Comparison of ENCODE assay signal across 35 cellular contexts in genomic region chr22:27429476-27429875, GRCh38.
"Had no signal": no experiment of that assay in that cellular context is flagged by ENCODE, and none has a peak within 500 bp of the region (broad histone marks: within the 10 kb centered on the region; RNA-seq: fewer than 3 reads in every experiment).

No MANE protein-coding gene starts in this region.

- H3K36me3 Mint-ChIP-seq: activated CD4-positive, alpha-beta memory T cell treated with anti-CD3 and anti-CD28 coated beads for 36 hours; activated naive CD4-positive, alpha-beta T cell treated with anti-CD3 and anti-CD28 coated beads, Interleukin-2, amount 10 ng/mL, durations not matched to agents 7 days and 5 days; activated naive CD4-positive, alpha-beta T cell treated with anti-CD3 and anti-CD28 coated beads, Interleukin-2, amount 50 U/mL, for 24 hours; activated naive CD8-positive, alpha-beta T cell; activated naive CD8-positive, alpha-beta T cell treated with anti-CD3 and anti-CD28 coated beads, Interleukin-2, amount 10 ng/mL, durations not matched to agents 7 days and 5 days had no signal

- DNase-seq: activated B cell treated with CpG ODN at 0.5 μM for 24 hours; activated CD4-positive, alpha-beta memory T cell treated with anti-CD3 and anti-CD28 coated beads for 36 hours; activated CD4-positive, alpha-beta T cell treated with anti-CD3 and anti-CD28 coated beads for 4 hours; activated CD4-positive, alpha-beta T cell treated with anti-CD3 and anti-CD28 coated beads, Interleukin-2, amount 10 ng/mL, durations not matched to agents 24 days and 14 days; activated CD4-positive, alpha-beta T cell treated with anti-CD3 and anti-CD28 coated beads, Interleukin-2, amount 50 U/mL, for 1 hour; activated CD4-positive, alpha-beta T cell treated with anti-CD3 and anti-CD28 coated beads, Interleukin-2, amount 50 U/mL, for 4 hours; activated CD4-positive, CD25-positive, alpha-beta regulatory T cell treated with anti-CD3 and anti-CD28 coated beads, Interleukin-2, amount 50 U/mL, for 72 hours; activated CD8-positive, alpha-beta memory T cell treated with anti-CD3 and anti-CD28 coated beads, Interleukin-2, amount 50 U/mL, for 4 hours; activated CD8-positive, alpha-beta T cell treated with anti-CD3 and anti-CD28 coated beads for 36 hours; activated effector memory CD4-positive, alpha-beta T cell treated with Interleukin-2 at 50 U/mL for 16 hours; activated gamma-delta T cell; activated naive CD4-positive, alpha-beta T cell treated with anti-CD3 and anti-CD28 coated beads, Interleukin-2, amount 10 ng/mL, durations not matched to agents 7 days and 5 days; activated naive CD4-positive, alpha-beta T cell treated with Interleukin-2 at 50 U/mL for 16 hours; activated naive CD8-positive, alpha-beta T cell treated with anti-CD3 and anti-CD28 coated beads, Interleukin-2, amount 10 ng/mL, durations not matched to agents 7 days and 5 days; activated naive CD8-positive, alpha-beta T cell treated with anti-CD3 and anti-CD28 coated beads, Interleukin-2, amount 50 U/mL, for 24 hours; activated T-cell treated with anti-CD3 and anti-CD28 coated beads for 4 hours; activated T-cell treated with anti-CD3 and anti-CD28 coated beads, Interleukin-2, amount 50 U/mL, for 1 hour; activated T-cell treated with anti-CD3 and anti-CD28 coated beads, Interleukin-2, amount 50 U/mL, for 4 hours; activated T-cell treated with anti-CD3 and anti-CD28 coated beads, Interleukin-2, amount 50 U/mL, for 72 hours; amygdala; anterior cingulate cortex; central memory CD4-positive, alpha-beta T cell; T-helper 1 cell; T-helper 2 cell; T-helper 9 cell had no signal

- H3K36me3 ChIP-seq: ascending aorta had no signal

- H3K4me3 ChIP-seq: ascending aorta had no signal

- FAIRE-seq: TTC549 had no signal

- H3K27ac Mint-ChIP-seq: activated B cell treated with CpG ODN at 0.5 μM for 24 hours; activated CD4-positive, alpha-beta memory T cell treated with anti-CD3 and anti-CD28 coated beads for 36 hours; activated CD4-positive, alpha-beta T cell treated with anti-CD3 and anti-CD28 coated beads, Interleukin-2, amount 10 ng/mL, durations not matched to agents 24 days and 14 days; activated CD8-positive, alpha-beta T cell treated with anti-CD3 and anti-CD28 coated beads for 36 hours; activated naive CD4-positive, alpha-beta T cell treated with anti-CD3 and anti-CD28 coated beads, Interleukin-2, amount 10 ng/mL, durations not matched to agents 7 days and 5 days; activated naive CD4-positive, alpha-beta T cell treated with anti-CD3 and anti-CD28 coated beads, Interleukin-2, amount 50 U/mL, for 24 hours; activated naive CD8-positive, alpha-beta T cell; activated naive CD8-positive, alpha-beta T cell treated with anti-CD3 and anti-CD28 coated beads, Interleukin-2, amount 10 ng/mL, durations not matched to agents 7 days and 5 days; activated naive CD8-positive, alpha-beta T cell treated with anti-CD3 and anti-CD28 coated beads, Interleukin-2, amount 50 U/mL, for 24 hours; activated T-cell treated with anti-CD3 and anti-CD28 coated beads, Interleukin-2, amount 50 U/mL, for 72 hours; activated T-helper 1 cell treated with anti-CD3 and anti-CD28 coated beads, Interleukin-12 subunit alpha, Interleukin-12 subunit beta, Interleukin-2, Interleukin-4 antibody, amounts not matched to agents 30 ng/mL and 10 ng/mL and 1 ng/mL, durations not matched to agents 14 hours and 24 hours and 36 hours; activated T-helper 2 cell treated with anti-CD3 and anti-CD28 coated beads, Interferon-gamma antibody, Interleukin-2, Interleukin-4, amounts not matched to agents 10 μg/mL and 5 μg/mL and 100 μg/mL, durations not matched to agents 14 hours and 24 hours and 36 hours; T-helper 1 cell treated with Interleukin-12 subunit alpha and Interleukin-12 subunit beta and Interleukin-4 antibody, amounts not matched to agents 30 μg/mL and 1 μg/mL, for 36 hours; T-helper 2 cell treated with Interferon-gamma antibody and Interleukin-4, amounts not matched to agents 5 μg/mL and 100 μg/mL, for 36 hours had no signal

- H3K4me3 Mint-ChIP-seq: activated B cell treated with CpG ODN at 0.5 μM for 24 hours; activated CD4-positive, alpha-beta memory T cell treated with anti-CD3 and anti-CD28 coated beads for 36 hours; activated CD4-positive, alpha-beta T cell treated with anti-CD3 and anti-CD28 coated beads, Interleukin-2, amount 10 ng/mL, durations not matched to agents 24 days and 14 days; activated CD8-positive, alpha-beta T cell treated with anti-CD3 and anti-CD28 coated beads for 36 hours; activated naive CD4-positive, alpha-beta T cell treated with anti-CD3 and anti-CD28 coated beads, Interleukin-2, amount 10 ng/mL, durations not matched to agents 7 days and 5 days; activated naive CD4-positive, alpha-beta T cell treated with anti-CD3 and anti-CD28 coated beads, Interleukin-2, amount 50 U/mL, for 24 hours; activated naive CD8-positive, alpha-beta T cell; activated naive CD8-positive, alpha-beta T cell treated with anti-CD3 and anti-CD28 coated beads, Interleukin-2, amount 10 ng/mL, durations not matched to agents 7 days and 5 days; activated naive CD8-positive, alpha-beta T cell treated with anti-CD3 and anti-CD28 coated beads, Interleukin-2, amount 50 U/mL, for 24 hours; activated T-cell treated with anti-CD3 and anti-CD28 coated beads, Interleukin-2, amount 50 U/mL, for 4 hours; activated T-cell treated with anti-CD3 and anti-CD28 coated beads, Interleukin-2, amount 50 U/mL, for 72 hours; activated T-helper 1 cell treated with anti-CD3 and anti-CD28 coated beads, Interleukin-12 subunit alpha, Interleukin-12 subunit beta, Interleukin-2, Interleukin-4 antibody, amounts not matched to agents 30 ng/mL and 10 ng/mL and 1 ng/mL, durations not matched to agents 14 hours and 24 hours and 36 hours; brain; T-helper 1 cell treated with Interleukin-12 subunit alpha and Interleukin-12 subunit beta and Interleukin-4 antibody, amounts not matched to agents 30 μg/mL and 1 μg/mL, for 36 hours; T-helper 2 cell treated with Interferon-gamma antibody and Interleukin-4, amounts not matched to agents 5 μg/mL and 100 μg/mL, for 36 hours had no signal

- ATAC-seq: activated CD8-positive, alpha-beta T cell treated with anti-CD3 and anti-CD28 coated beads for 36 hours; activated naive CD8-positive, alpha-beta T cell treated with anti-CD3 and anti-CD28 coated beads, Interleukin-2, amount 50 U/mL, for 24 hours; activated T-cell treated with anti-CD3 and anti-CD28 coated beads, Interleukin-2, amount 50 U/mL, for 4 hours; activated T-cell treated with anti-CD3 and anti-CD28 coated beads, Interleukin-2, amount 50 U/mL, for 72 hours had no signal

- H3K27me3 ChIP-seq: ascending aorta had no signal

- H3K27me3 Mint-ChIP-seq: activated B cell treated with CpG ODN at 0.5 μM for 24 hours; activated CD4-positive, alpha-beta memory T cell treated with anti-CD3 and anti-CD28 coated beads for 36 hours; activated CD4-positive, alpha-beta T cell treated with anti-CD3 and anti-CD28 coated beads, Interleukin-2, amount 10 ng/mL, durations not matched to agents 24 days and 14 days; activated CD8-positive, alpha-beta T cell treated with anti-CD3 and anti-CD28 coated beads for 36 hours had no signal

- H3K27ac ChIP-seq: ascending aorta, VCaP had no signal

- H3K4me1 Mint-ChIP-seq: activated B cell treated with CpG ODN at 0.5 μM for 24 hours; activated CD4-positive, alpha-beta T cell treated with anti-CD3 and anti-CD28 coated beads, Interleukin-2, amount 10 ng/mL, durations not matched to agents 24 days and 14 days; activated naive CD4-positive, alpha-beta T cell treated with anti-CD3 and anti-CD28 coated beads, Interleukin-2, amount 10 ng/mL, durations not matched to agents 7 days and 5 days; activated naive CD4-positive, alpha-beta T cell treated with anti-CD3 and anti-CD28 coated beads, Interleukin-2, amount 50 U/mL, for 24 hours; activated naive CD8-positive, alpha-beta T cell treated with anti-CD3 and anti-CD28 coated beads, Interleukin-2, amount 10 ng/mL, durations not matched to agents 7 days and 5 days; activated naive CD8-positive, alpha-beta T cell treated with anti-CD3 and anti-CD28 coated beads, Interleukin-2, amount 50 U/mL, for 24 hours had no signal

- H3K9me3 Mint-ChIP-seq: activated B cell treated with CpG ODN at 0.5 μM for 24 hours had no signal

- H3K4me1 ChIP-seq: ascending aorta had no signal
